16 cellular contexts compared by ENCODE assay signal in the genomic region with DNA sequence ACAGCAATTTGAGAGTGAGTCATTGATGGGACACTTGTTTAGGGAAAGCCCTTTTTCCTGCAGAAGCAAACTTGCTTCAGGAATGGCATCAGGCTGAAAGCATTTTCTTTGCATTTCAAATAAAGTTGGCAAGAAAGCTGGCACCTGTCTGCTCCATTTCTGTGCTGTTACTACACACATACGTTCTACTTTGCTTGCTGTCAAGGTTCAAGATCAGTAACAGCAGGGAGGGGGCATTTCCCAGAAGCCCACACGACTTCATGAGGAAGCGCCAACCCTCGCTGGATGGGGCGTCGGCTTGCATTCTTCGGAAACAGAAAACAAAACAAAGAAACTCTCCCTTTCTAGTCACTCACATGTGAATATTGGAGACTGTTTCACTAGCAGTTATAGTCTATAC. TPM values are rescaled to one million over a fixed set of nuclear protein-coding genes. Genes with fewer than 3 reads are reported as not detected.
DNase-seq lines count a peak whose midpoint lies in the region; ATAC-seq, FAIRE-seq and TF ChIP-seq lines count a peak whose summit lies in the region.
"Had no signal": no experiment of that assay in that cellular context is flagged by ENCODE, and none has a peak within 500 bp of the region (broad histone marks: within the 10 kb centered on the region; RNA-seq: fewer than 3 reads in every experiment).

No MANE protein-coding gene starts in this region.

- no peak overlapping the region for H2BK5ac ChIP-seq in IMR-90 (ENCODE audit: low read depth, low read length, poor library complexity, severe bottlenecking)

- TF ChIP-seq RAD21 in IMR-90 (IDR thresholded peaks at IDR 0.05; ENCODE audit: low read length), result no peak

- no peak overlapping the region for H2AFZ ChIP-seq in IMR-90 (replicated peaks; ENCODE audit: low read length, poor library complexity)

- no peaks in the 10 kb centered on the region for H4K20me1 ChIP-seq in IMR-90 (ENCODE audit: insufficient read depth, low read length)

- ATAC-seq in IMR-90 (ENCODE audit: low read depth), result no peak
- ATAC-seq in GM18502 (IDR thresholded peaks at IDR 0.05; ENCODE audit: poor library complexity, unreplicated experiment), result no peak
- ATAC-seq in activated CD8-positive, alpha-beta T cell treated with anti-CD3 and anti-CD28 coated beads for 36 hours, result no peak

- no peaks in the 10 kb centered on the region for H3K36me3 Mint-ChIP-seq in activated CD8-positive, alpha-beta T cell treated with anti-CD3 and anti-CD28 coated beads for 36 hours (ENCODE audit: low read depth)
- H3K36me3 Mint-ChIP-seq: activated naive CD8-positive, alpha-beta T cell treated with anti-CD3 and anti-CD28 coated beads, Interleukin-2, amount 10 ng/mL, durations not matched to agents 7 days and 5 days; CD14-positive monocyte had no signal

- no peak overlapping the region for H3K18ac ChIP-seq in IMR-90 (ENCODE audit: low read depth, low read length)

- peaks cover 23% of the 10 kb centered on the region for H3K27me3 Mint-ChIP-seq in activated CD8-positive, alpha-beta T cell treated with anti-CD3 and anti-CD28 coated beads for 36 hours

- no peaks in the 10 kb centered on the region for H3K9me3 Mint-ChIP-seq in activated CD8-positive, alpha-beta T cell treated with anti-CD3 and anti-CD28 coated beads for 36 hours
- H3K9me3 Mint-ChIP-seq: activated naive CD8-positive, alpha-beta T cell treated with anti-CD3 and anti-CD28 coated beads, Interleukin-2, amount 10 ng/mL, durations not matched to agents 7 days and 5 days had no signal

- dilution Hi-C loops in IMR-90 (cut with HindIII; ENCODE audit: low sequenced_read_pairs, unreplicated experiment), result no loop called here

- H3K4me3 ChIP-seq in IMR-90 (ENCODE audit: insufficient read depth, low read depth, low read length) (no peak overlapping the region), adipocyte (ENCODE audit: low read length) (peak overlapping the region; percentile 64), kidney (ENCODE audit: low read length in 2 of 2) (peak overlapping the region; percentile 17 to 23), skeletal muscle tissue (ENCODE audit: low read length in 3 of 3) (no peak overlapping the region)
- H3K4me3 ChIP-seq: lung had no signal

- no peak for TF ChIP-seq CTCF in IMR-90 (conservative IDR thresholded peaks at IDR 0.05; ENCODE audit: low read depth, low read length)
- TF ChIP-seq CTCF in kidney (IDR thresholded peaks at IDR 0.05; ENCODE audit: borderline replicate concordance, extremely low read depth, insufficient read depth), result no peak
- no peak for TF ChIP-seq CTCF in activated CD8-positive, alpha-beta T cell treated with anti-CD3 and anti-CD28 coated beads for 36 hours (IDR thresholded peaks at IDR 0.05)

- no peak overlapping the region for H2AK5ac ChIP-seq in IMR-90 (ENCODE audit: low read depth, low read length)

- 50% methylated on average over 1 of the region's 7 CpGs; no CpG with 5 or more reads in 1 of the 2 experiments for WGBS in IMR-90 (ENCODE audit: extremely low coverage in 2 of 2, insufficient read length in 1 of 2), 2 experiments

- no peak for FAIRE-seq in kidney (lab: Jason Lieb, UNC)
- FAIRE-seq: TTC549 had no signal

- TF ChIP-seq POLR2A in IMR-90 (IDR thresholded peaks at IDR 0.05; ENCODE audit: low read depth, low read length), result no peak

- H3K23ac ChIP-seq in IMR-90 (ENCODE audit: low read depth, low read length), result no peak overlapping the region

- H3K4me1 ChIP-seq in IMR-90 (ENCODE audit: control insufficient read depth, insufficient read depth, low read length) (peaks cover 5% of the 10 kb centered on the region), adipocyte (ENCODE audit: control insufficient read depth, insufficient read depth, low read length) (peaks cover 29% of the 10 kb centered on the region), kidney (ENCODE audit: control insufficient read depth in 1 of 2, insufficient read depth in 1 of 2, low read depth in 1 of 2, low read length in 2 of 2) (peaks cover 5 to 9% of the 10 kb centered on the region in 2 donors), skeletal muscle tissue (ENCODE audit: control insufficient read depth in 3 of 3, insufficient read depth in 3 of 3, low read length in 3 of 3) (peaks cover 0 to 6% (median 2%) of the 10 kb centered on the region in 3 donors)

- H3K4me2 ChIP-seq in IMR-90 (ENCODE audit: low read depth, low read length), result no peak overlapping the region
- H3K4me2 ChIP-seq: KMS-11 had no signal

- no peak overlapping the region for H3K14ac ChIP-seq in IMR-90 (replicated peaks; ENCODE audit: low read depth, low read length)

- H3K9me3 ChIP-seq in IMR-90 (ENCODE audit: control insufficient read depth, insufficient read depth, low read length) (no peaks in the 10 kb centered on the region), adipocyte (ENCODE audit: control insufficient read depth, low read length) (no peaks in the 10 kb centered on the region), kidney (ENCODE audit: control insufficient read depth in 1 of 2, low read length in 2 of 2) (no peaks in the 10 kb centered on the region), skeletal muscle tissue (ENCODE audit: control insufficient read depth in 3 of 3, low read length in 3 of 3) (no peaks in the 10 kb centered on the region)
- H3K9me3 ChIP-seq: tibial artery had no signal

- POLR2A ChIA-PET in IMR-90 (lab: Charles Lee; ENCODE audit: unreplicated experiment), result no interaction called here
- POLR2A ChIA-PET in activated CD8-positive, alpha-beta T cell treated with anti-CD3 and anti-CD28 coated beads for 36 hours (lab: Charles Lee), result no interaction called here

- no peak overlapping the region for H3K56ac ChIP-seq in IMR-90 (ENCODE audit: extremely low read depth, insufficient read depth, low read length)

- peaks cover 3 to 4% of the 10 kb centered on the region in 2 experiments for H3K79me1 ChIP-seq in IMR-90 (ENCODE audit: low read depth in 1 of 2, low read length in 2 of 2)

- H3K36me3 ChIP-seq in IMR-90 (ENCODE audit: control insufficient read depth, insufficient read depth, low read length), result peaks cover 2% of the 10 kb centered on the region; the same call in 1 of the 2 replicates
- H3K36me3 ChIP-seq in adipocyte (ENCODE audit: control insufficient read depth, insufficient read depth, low read length, severe bottlenecking), result no peaks in the 10 kb centered on the region
- H3K36me3 ChIP-seq in kidney (ENCODE audit: control insufficient read depth in 1 of 2, insufficient read depth in 2 of 2, low read length in 2 of 2), result no peaks in the 10 kb centered on the region
- no peaks in the 10 kb centered on the region for H3K36me3 ChIP-seq in skeletal muscle tissue (ENCODE audit: control insufficient read depth in 3 of 3, insufficient read depth in 3 of 3, low read length in 3 of 3)
- H3K36me3 ChIP-seq: tibial artery had no signal

- peak; percentile 14 for DNase-seq in IMR-90
- DNase-seq in adipocyte (ENCODE audit: low read depth), result no peak
- DNase-seq in kidney, result no peak
- no peak for DNase-seq in SHP77 (lab: John Stamatoyannopoulos, UW)
- DNase-seq in activated CD8-positive, alpha-beta T cell treated with anti-CD3 and anti-CD28 coated beads for 36 hours, result no peak
- DNase-seq: activated naive CD8-positive, alpha-beta T cell treated with anti-CD3 and anti-CD28 coated beads, Interleukin-2, amount 10 ng/mL, durations not matched to agents 7 days and 5 days; cerebellar nuclear complex; DMS79 treated with DMSO at 0.1 percent for 48 hours; NCI-H1436; tibial artery had no signal

- H3K27me3 ChIP-seq in IMR-90 (ENCODE audit: control insufficient read depth, insufficient read depth, low read length) (no peaks in the 10 kb centered on the region), adipocyte (replicated peaks; ENCODE audit: control insufficient read depth, insufficient read depth, low read length) (no peaks in the 10 kb centered on the region), skeletal muscle tissue (ENCODE audit: control insufficient read depth in 3 of 3, insufficient read depth in 3 of 3, low read length in 3 of 3) (no peaks in the 10 kb centered on the region)
- H3K27me3 ChIP-seq: tibial artery had no signal

- CTCF ChIA-PET in IMR-90 (lab: Yijun Ruan, JAX), result no interaction called here
- CTCF ChIA-PET in activated CD8-positive, alpha-beta T cell treated with anti-CD3 and anti-CD28 coated beads for 36 hours (lab: Charles Lee), result no interaction called here

- H3K27ac Mint-ChIP-seq in activated CD8-positive, alpha-beta T cell treated with anti-CD3 and anti-CD28 coated beads for 36 hours, result no peak overlapping the region
- H3K27ac Mint-ChIP-seq: activated naive CD8-positive, alpha-beta T cell treated with anti-CD3 and anti-CD28 coated beads, Interleukin-2, amount 10 ng/mL, durations not matched to agents 7 days and 5 days; CD14-positive monocyte had no signal

- H3K27ac ChIP-seq in IMR-90 (ENCODE audit: insufficient read depth, low read length) (no peak overlapping the region), kidney (ENCODE audit: low read depth in 2 of 2, low read length in 2 of 2) (peak overlapping the region; percentile 1 to 23), skeletal muscle tissue (ENCODE audit: low read depth, low read length) (peak overlapping the region; percentile 47)
- H3K27ac ChIP-seq: KMS-11 had no signal

- no peak overlapping the region for H3K4ac ChIP-seq in IMR-90 (ENCODE audit: low read depth, low read length)

- no peak overlapping the region for H3K9ac ChIP-seq in IMR-90 (ENCODE audit: low read depth, low read length)
- no peak overlapping the region for H3K9ac ChIP-seq in adipocyte (ENCODE audit: low read length)
- no peak overlapping the region for H3K9ac ChIP-seq in kidney (ENCODE audit: low read length in 2 of 2)
- no peak overlapping the region for H3K9ac ChIP-seq in skeletal muscle tissue (ENCODE audit: low read depth in 1 of 3, low read length in 3 of 3)
- H3K9ac ChIP-seq: KMS-11 had no signal

- no peak overlapping the region for H2BK20ac ChIP-seq in IMR-90 (ENCODE audit: low read depth, low read length)

- BruUV-seq in IMR-90 (replicated peaks; lab: Mats Ljungman, UMichigan), result no TSS peak

- H2BK15ac ChIP-seq in IMR-90 (ENCODE audit: low read depth, low read length), result no peak overlapping the region

- intact Hi-C loops in IMR-90 (cut with micrococcal nuclease), result no loop called here
- intact Hi-C loops in kidney (cut with DNase I), result no loop called here
- intact Hi-C loops in activated CD8-positive, alpha-beta T cell treated with anti-CD3 and anti-CD28 coated beads for 36 hours (cut with micrococcal nuclease), result no loop called here

- H4K91ac ChIP-seq in IMR-90 (ENCODE audit: insufficient read depth, low read depth, low read length), result no peak overlapping the region

- H3K4me1 Mint-ChIP-seq in activated CD8-positive, alpha-beta T cell treated with anti-CD3 and anti-CD28 coated beads for 36 hours (ENCODE audit: low read depth), result peaks cover 30% of the 10 kb centered on the region

- peaks cover 1% of the 10 kb centered on the region; the same call in 1 of the 2 replicates for H3K9me1 ChIP-seq in IMR-90 (ENCODE audit: insufficient read depth, low read length)

- in situ Hi-C loops in IMR-90 (cut with MboI; ENCODE audit: low sequenced_read_pairs), result no loop called here

- H4K8ac ChIP-seq in IMR-90 (ENCODE audit: low read depth in 2 of 2, low read length in 2 of 2), result no peak overlapping the region

- H2BK120ac ChIP-seq in IMR-90 (ENCODE audit: low read depth, low read length), result no peak overlapping the region

- no peak overlapping the region for H3K4me3 Mint-ChIP-seq in activated CD8-positive, alpha-beta T cell treated with anti-CD3 and anti-CD28 coated beads for 36 hours
- H3K4me3 Mint-ChIP-seq: activated naive CD8-positive, alpha-beta T cell treated with anti-CD3 and anti-CD28 coated beads, Interleukin-2, amount 10 ng/mL, durations not matched to agents 7 days and 5 days; CD14-positive monocyte had no signal

- H4K5ac ChIP-seq in IMR-90 (ENCODE audit: low read depth, low read length), result peak overlapping the region; percentile 48; the same call in 1 of the 2 replicates

- no peak overlapping the region for H2AK9ac ChIP-seq in IMR-90 (replicated peaks; ENCODE audit: low read depth, low read length, poor library complexity)

RNA-seq across cellular contexts. Expression of gene AKAP12, which starts 46.4 kb away (rescaled TPM):
- total RNA-seq in IMR-90 (2012; rRNA removed) (118 and 176 TPM in 2 replicates), kidney (84.6 TPM), skeletal muscle tissue (99.7 TPM)
- polyA plus RNA-seq in IMR-90 (2012; rRNA removed) (50.0 and 56.0 TPM in 2 replicates), kidney (ENCODE audit: insufficient read depth, low read depth, low replicate concordance) (10.2 TPM)
- 15.6 and 18.9 TPM in 2 replicates for polyA plus RNA-seq in IMR-90 (2012; cell fraction: cytosol; rRNA removed)
- 14.3 and 102 TPM in 2 replicates for polyA plus RNA-seq in IMR-90 (2012; cell fraction: nucleus; rRNA removed; ENCODE audit: low replicate concordance)
- total RNA-seq in activated CD8-positive, alpha-beta T cell treated with anti-CD3 and anti-CD28 coated beads for 36 hours, result 1 to 10 TPM; 3.2 to 4.0 TPM
- polyA plus RNA-seq: CD14-positive monocyte had no signal

Comparison
In these comparisons a context has a peak if more than half of its experiments do, and no peak if none do; other contexts are left out.
1. H3K4me3 ChIP-seq: peak in adipocyte (single experiment) and kidney (2 of 2); none in IMR-90 (single experiment) and skeletal muscle tissue (0 of 3).
2. RNA of gene AKAP12, which starts 46.4 kb away (total RNA-seq): 118 to 176 TPM in IMR-90, 99.7 TPM in skeletal muscle tissue (single experiment) and 84.6 TPM in kidney (single experiment); 3.2 to 4.0 TPM in activated CD8-positive, alpha-beta T cell treated with anti-CD3 and anti-CD28 coated beads for 36 hours; every median in the first group is over 10 times any median in the second.